In the genomic region with DNA sequence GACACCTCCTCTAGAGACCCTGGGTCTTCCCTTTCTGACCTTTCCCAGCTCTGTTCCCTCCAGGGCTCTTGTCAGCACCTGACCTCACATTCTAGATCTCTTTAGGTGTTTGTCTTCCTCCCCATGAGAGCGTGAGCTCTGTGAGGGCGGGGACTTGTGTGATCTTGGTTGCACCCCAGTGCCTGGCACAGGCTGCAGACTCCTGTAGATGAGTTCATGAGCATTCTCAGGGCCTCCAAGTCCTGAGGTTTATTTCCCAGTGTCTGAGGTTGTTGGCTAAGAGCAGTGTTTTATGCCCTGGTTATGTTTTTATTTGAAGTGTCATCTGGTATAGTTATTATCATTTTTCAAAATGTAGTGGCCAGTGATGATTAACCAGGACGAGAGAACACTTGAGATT, we compare ENCODE assay signal across 23 cellular contexts. TPM values are rescaled to one million over a fixed set of nuclear protein-coding genes. Genes with fewer than 3 reads are reported as not detected.
DNase-seq lines count a peak whose midpoint lies in the region; ATAC-seq and TF ChIP-seq lines count a peak whose summit lies in the region.
"Had no signal": no experiment of that assay in that cellular context is flagged by ENCODE, and none has a peak within 500 bp of the region (broad histone marks: within the 10 kb centered on the region; RNA-seq: fewer than 3 reads in every experiment).

No MANE protein-coding gene starts in this region.

- intact Hi-C loops in lower lobe of right lung (cut with DNase I) = no loop called here

- H4K20me1 ChIP-seq in BLaER1 treated with 17β-estradiol and CSF1 and Interleukin-3, amounts not matched to agents 10 nM and 100 nM = no peaks in the 10 kb centered on the region; a peak in 1 of 22 replicates

- H3K4me2 ChIP-seq in BLaER1 treated with 17β-estradiol and CSF1 and Interleukin-3, amounts not matched to agents 10 nM and 100 nM = peak overlapping the region in 7 of 11 experiments; percentile 68 to 100 (median 93); a peak in 13 of 22 replicates
- H3K4me2 ChIP-seq: SK-N-SH had no signal

- peaks cover 13 to 21% (median 16%) of the 10 kb centered on the region in 11 experiments for H3K9me3 ChIP-seq in BLaER1 treated with 17β-estradiol and CSF1 and Interleukin-3, amounts not matched to agents 10 nM and 100 nM (replicated peaks in 1 of 11)
- H3K9me3 ChIP-seq in lower lobe of right lung = peaks cover 5% of the 10 kb centered on the region
- H3K9me3 ChIP-seq in thoracic aorta = no peaks in the 10 kb centered on the region
- H3K9me3 ChIP-seq: SK-N-SH had no signal

- ATAC-seq in lower lobe of right lung = peak in 1 of 2 donors; percentile 44
- ATAC-seq in thoracic aorta (ENCODE audit: insufficient number of reproducible peaks, low FRiP score, low read depth) = no peak
- ATAC-seq in GM21367 (IDR thresholded peaks at IDR 0.05; ENCODE audit: unreplicated experiment) = no peak
- ATAC-seq in GM19452 (IDR thresholded peaks at IDR 0.05; ENCODE audit: unreplicated experiment) = no peak
- ATAC-seq: HCT116, K562 had no signal

- no peak for TF ChIP-seq CTCF in HL-60 (IDR thresholded peaks at IDR 0.05; ENCODE audit: insufficient read depth, low read length)
- TF ChIP-seq CTCF in lower lobe of right lung (IDR thresholded peaks at IDR 0.05) = no peak
- no peak for TF ChIP-seq CTCF in thoracic aorta (IDR thresholded peaks at IDR 0.05)

- peak overlapping the region in 7 of 11 experiments; percentile 45 to 83 (median 71); a peak in 12 of 22 replicates for H3K9ac ChIP-seq in BLaER1 treated with 17β-estradiol and CSF1 and Interleukin-3, amounts not matched to agents 10 nM and 100 nM
- H3K9ac ChIP-seq: SK-N-SH had no signal

- H3K4me3 ChIP-seq in BLaER1 treated with 17β-estradiol and CSF1 and Interleukin-3, amounts not matched to agents 10 nM and 100 nM = peak overlapping the region in 6 of 10 experiments; percentile 43 to 73 (median 58); a peak in 13 of 20 replicates
- peak overlapping the region; percentile 55 for H3K4me3 ChIP-seq in HL-60 (replicated peaks; ENCODE audit: insufficient read depth, low read length)
- peak overlapping the region; percentile 48 for H3K4me3 ChIP-seq in lower lobe of right lung
- peak overlapping the region; percentile 54 for H3K4me3 ChIP-seq in thoracic aorta
- H3K4me3 ChIP-seq: K562 had no signal

- peak overlapping the region in 6 of 11 experiments; percentile 22 to 76 (median 64); a peak in 11 of 22 replicates for H3K27ac ChIP-seq in BLaER1 treated with 17β-estradiol and CSF1 and Interleukin-3, amounts not matched to agents 10 nM and 100 nM
- H3K27ac ChIP-seq in HL-60 (replicated peaks) (peak overlapping the region; percentile 70), lower lobe of right lung (peak overlapping the region; percentile 64), thoracic aorta (no peak overlapping the region)
- H3K27ac ChIP-seq: C4-2B had no signal

- DNase-seq in HL-60 (ENCODE audit: low read depth in 1 of 2, low spot score in 1 of 2) (no peak), lower lobe of right lung (no peak), thoracic aorta (ENCODE audit: low spot score) (no peak), erythroblast (lab: John Stamatoyannopoulos, UW) (no peak)
- DNase-seq: Calu3, DMS79 treated with DMSO at 0.1 percent for 48 hours, NCI-H1092 treated with DMSO at 0.1 percent for 48 hours, NCI-H1436 treated with DMSO at 0.1 percent for 48 hours, NCI-H187 treated with DMSO at 0.1 percent for 48 hours, NCI-H2171 treated with DMSO at 0.1 percent for 48 hours, NCI-H524, NCI-H748 treated with DMSO at 0.1 percent for 48 hours, SIG-M5, SK-N-SH had no signal

- no peaks in the 10 kb centered on the region; a peak in 1 of 22 replicates for H3K36me3 ChIP-seq in BLaER1 treated with 17β-estradiol and CSF1 and Interleukin-3, amounts not matched to agents 10 nM and 100 nM
- no peaks in the 10 kb centered on the region for H3K36me3 ChIP-seq in lower lobe of right lung
- H3K36me3 ChIP-seq in thoracic aorta = no peaks in the 10 kb centered on the region

- no peak for TF ChIP-seq POLR2A in erythroblast (IDR thresholded peaks at IDR 0.05; ENCODE audit: low read length)

- H3K4me1 ChIP-seq in BLaER1 treated with 17β-estradiol and CSF1 and Interleukin-3, amounts not matched to agents 10 nM and 100 nM = peaks cover 0 to 68% (median 50%) of the 10 kb centered on the region in 10 experiments; a peak in 15 of 20 replicates
- H3K4me1 ChIP-seq in lower lobe of right lung (peaks cover 9% of the 10 kb centered on the region), thoracic aorta (ENCODE audit: control insufficient read depth in 1 of 2, low read depth in 2 of 2) (no peaks in the 10 kb centered on the region)

- H3K27me3 ChIP-seq in BLaER1 treated with 17β-estradiol and CSF1 and Interleukin-3, amounts not matched to agents 10 nM and 100 nM = peaks cover 0 to 26% (median 22%) of the 10 kb centered on the region in 11 experiments; a peak in 14 of 22 replicates
- H3K27me3 ChIP-seq in HL-60 (ENCODE audit: insufficient read depth, poor library complexity, severe bottlenecking) = no peaks in the 10 kb centered on the region
- H3K27me3 ChIP-seq in lower lobe of right lung (ENCODE audit: low read depth) = peaks cover 23% of the 10 kb centered on the region
- no peaks in the 10 kb centered on the region for H3K27me3 ChIP-seq in thoracic aorta (replicated peaks; ENCODE audit: insufficient read depth)

RNA-seq across cellular contexts. Expression of a gene that starts 0.6 kb away (rescaled TPM):
- total RNA-seq in lower lobe of right lung (5.6 TPM), thoracic aorta (1 to 10 TPM in 1 of 2 donors, not detected in 1; 4.0 TPM)
- total RNA-seq: A673, Calu3, H4, K562, M059J had no signal

RNA-seq across cellular contexts. Expression of a gene that starts 50.3 kb away (rescaled TPM):
- total RNA-seq in lower lobe of right lung (28.8 TPM), thoracic aorta (1 to 10 TPM; 1.1 to 6.9 TPM)
- total RNA-seq: Calu3, M059J had no signal

Comparison
In these comparisons a context has a peak if more than half of its experiments do, and no peak if none do; other contexts are left out.
1. H3K27ac ChIP-seq: peak in BLaER1 treated with 17β-estradiol and CSF1 and Interleukin-3, amounts not matched to agents 10 nM and 100 nM (6 of 11), HL-60 (single experiment) and lower lobe of right lung (single experiment); none in thoracic aorta (0 of 2).
2. Peak in every context shown above with its lines, with median percentiles within 50 percentile points of each other: H3K4me3 ChIP-seq.